9 cellular contexts compared by ENCODE assay signal in the genomic region with DNA sequence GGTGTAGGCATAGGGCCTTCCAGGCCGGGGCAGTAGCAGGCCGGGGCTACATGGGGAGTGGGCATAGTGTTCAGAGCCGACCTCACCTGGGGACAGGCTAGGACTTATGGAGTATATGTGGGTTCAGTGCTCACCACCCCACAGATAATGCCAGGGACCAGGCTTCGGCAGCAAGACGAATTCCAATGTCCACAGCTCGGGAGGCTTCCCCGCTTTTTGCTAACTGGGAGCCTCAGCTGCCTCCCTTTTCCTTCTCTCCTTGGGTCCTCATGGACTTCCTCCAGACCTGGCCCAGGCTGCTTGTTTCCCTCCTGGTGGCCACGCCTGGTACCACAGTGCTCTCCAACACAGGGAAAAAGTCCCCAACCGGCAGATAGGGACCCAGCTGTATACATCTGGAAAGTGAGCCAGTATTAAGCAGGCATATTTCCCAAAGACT. TPM values are rescaled to one million over a fixed set of nuclear protein-coding genes. Genes with fewer than 3 reads are reported as not detected.
DNase-seq lines count a peak whose midpoint lies in the region; ATAC-seq and TF ChIP-seq lines count a peak whose summit lies in the region.
"Had no signal": no experiment of that assay in that cellular context is flagged by ENCODE, and none has a peak within 500 bp of the region (broad histone marks: within the 10 kb centered on the region; RNA-seq: fewer than 3 reads in every experiment).

No MANE protein-coding gene starts in this region.

- DNase-seq in AG09319 (ENCODE audit: extremely low read depth, low read depth) (no peak), GM23338 (ENCODE audit: low spot score) (peak; percentile 84), UCSD-AML1 (lab: John Stamatoyannopoulos, UW; ENCODE audit: unreplicated experiment) (peak; percentile 29), kidney epithelial cell (ENCODE audit: low read depth) (no peak), NCI-H2196 treated with DMSO at 0.1 percent for 48 hours (lab: John Stamatoyannopoulos, UW; ENCODE audit: unreplicated experiment) (no peak), posterior cingulate gyrus (no peak), T-cell (no peak)
- DNase-seq: NCI-H446 treated with DMSO at 0.1 percent for 48 hours had no signal

- no peak overlapping the region for H3K4me3 ChIP-seq in GM23338
- H3K4me3 ChIP-seq in kidney epithelial cell (ENCODE audit: low read depth, low read length), result no peak overlapping the region

- no peaks in the 10 kb centered on the region for H3F3A ChIP-seq in GM23338 (replicated peaks; ENCODE audit: low read depth)

- no peak overlapping the region; the same call in 1 of the 2 replicates for H2AFZ ChIP-seq in GM23338

- no peaks in the 10 kb centered on the region for H3K4me1 ChIP-seq in GM23338 (ENCODE audit: insufficient read depth)

- ATAC-seq in GM23338 (peak; percentile 100), T-cell (replicated peaks in 1 of 4) (no peak), HG02884 (IDR thresholded peaks at IDR 0.05; ENCODE audit: unreplicated experiment) (no peak)

- H3K4me1 Mint-ChIP-seq in GM23338 (no peaks in the 10 kb centered on the region), T-cell (no peaks in the 10 kb centered on the region)

- H4K20me1 ChIP-seq in GM23338 (replicated peaks; ENCODE audit: insufficient read depth), result no peaks in the 10 kb centered on the region; the same call in 1 of the 2 replicates

- POLR2A ChIA-PET in T-cell (lab: Charles Lee), result no interaction called here

- no peak overlapping the region for H3K4me2 ChIP-seq in GM23338

- H3K27me3 ChIP-seq in GM23338 (ENCODE audit: insufficient read depth) (no peaks in the 10 kb centered on the region), kidney epithelial cell (ENCODE audit: control insufficient read depth, insufficient read depth, low read length) (peaks cover 2% of the 10 kb centered on the region)

- H3K79me2 ChIP-seq in GM23338 (replicated peaks; ENCODE audit: insufficient read depth), result no peaks in the 10 kb centered on the region

- H3K27me3 Mint-ChIP-seq in GM23338 (ENCODE audit: insufficient read depth, low read depth, poor library complexity) (peaks cover 8% of the 10 kb centered on the region), T-cell (peaks cover 1 to 4% of the 10 kb centered on the region in 2 donors)

- CTCF ChIA-PET in T-cell (lab: Charles Lee), result no interaction called here

- H3K27ac ChIP-seq in GM23338 (ENCODE audit: low read depth), result no peak overlapping the region

- H3K36me3 ChIP-seq in GM23338 (ENCODE audit: insufficient read depth) (no peaks in the 10 kb centered on the region), kidney epithelial cell (ENCODE audit: control insufficient read depth, insufficient read depth, low read length) (no peaks in the 10 kb centered on the region)

- no peaks in the 10 kb centered on the region for H3K9me3 Mint-ChIP-seq in GM23338
- no peaks in the 10 kb centered on the region for H3K9me3 Mint-ChIP-seq in T-cell

- H3K4me3 Mint-ChIP-seq in GM23338, result no peak overlapping the region
- no peak overlapping the region for H3K4me3 Mint-ChIP-seq in T-cell

- H3K27ac Mint-ChIP-seq in GM23338 (no peak overlapping the region), T-cell (no peak overlapping the region)

- TF ChIP-seq CTCF in AG09319 (IDR thresholded peaks at IDR 0.05; ENCODE audit: low read depth, low read length) (peak; percentile 9), GM23338 (conservative IDR thresholded peaks at IDR 0.05; ENCODE audit: low read depth in 2 of 2) (peak; percentile 61 to 66), kidney epithelial cell (IDR thresholded peaks at IDR 0.05; ENCODE audit: insufficient read depth, low read length, poor library complexity, severe bottlenecking) (peak; percentile 46)

- intact Hi-C loops in posterior cingulate gyrus (cut with DNase I), result no loop called here

- H3K36me3 Mint-ChIP-seq in GM23338 (ENCODE audit: low read depth) (no peaks in the 10 kb centered on the region), T-cell (no peaks in the 10 kb centered on the region)

- H3K9me2 ChIP-seq in GM23338 (ENCODE audit: insufficient read depth), result peaks cover 4% of the 10 kb centered on the region; the same call in 1 of the 2 replicates

TF ChIP-seq in GM23338, 12 proteins besides CTCF, POLR2A, EP300 and RAD21 (continues in another document):
- no peak for TF ChIP-seq ZNF331 (CRISPR knock-in tag; IDR thresholded peaks at IDR 0.05; ENCODE audit: low read depth)
- TF ChIP-seq, protein P1, sequence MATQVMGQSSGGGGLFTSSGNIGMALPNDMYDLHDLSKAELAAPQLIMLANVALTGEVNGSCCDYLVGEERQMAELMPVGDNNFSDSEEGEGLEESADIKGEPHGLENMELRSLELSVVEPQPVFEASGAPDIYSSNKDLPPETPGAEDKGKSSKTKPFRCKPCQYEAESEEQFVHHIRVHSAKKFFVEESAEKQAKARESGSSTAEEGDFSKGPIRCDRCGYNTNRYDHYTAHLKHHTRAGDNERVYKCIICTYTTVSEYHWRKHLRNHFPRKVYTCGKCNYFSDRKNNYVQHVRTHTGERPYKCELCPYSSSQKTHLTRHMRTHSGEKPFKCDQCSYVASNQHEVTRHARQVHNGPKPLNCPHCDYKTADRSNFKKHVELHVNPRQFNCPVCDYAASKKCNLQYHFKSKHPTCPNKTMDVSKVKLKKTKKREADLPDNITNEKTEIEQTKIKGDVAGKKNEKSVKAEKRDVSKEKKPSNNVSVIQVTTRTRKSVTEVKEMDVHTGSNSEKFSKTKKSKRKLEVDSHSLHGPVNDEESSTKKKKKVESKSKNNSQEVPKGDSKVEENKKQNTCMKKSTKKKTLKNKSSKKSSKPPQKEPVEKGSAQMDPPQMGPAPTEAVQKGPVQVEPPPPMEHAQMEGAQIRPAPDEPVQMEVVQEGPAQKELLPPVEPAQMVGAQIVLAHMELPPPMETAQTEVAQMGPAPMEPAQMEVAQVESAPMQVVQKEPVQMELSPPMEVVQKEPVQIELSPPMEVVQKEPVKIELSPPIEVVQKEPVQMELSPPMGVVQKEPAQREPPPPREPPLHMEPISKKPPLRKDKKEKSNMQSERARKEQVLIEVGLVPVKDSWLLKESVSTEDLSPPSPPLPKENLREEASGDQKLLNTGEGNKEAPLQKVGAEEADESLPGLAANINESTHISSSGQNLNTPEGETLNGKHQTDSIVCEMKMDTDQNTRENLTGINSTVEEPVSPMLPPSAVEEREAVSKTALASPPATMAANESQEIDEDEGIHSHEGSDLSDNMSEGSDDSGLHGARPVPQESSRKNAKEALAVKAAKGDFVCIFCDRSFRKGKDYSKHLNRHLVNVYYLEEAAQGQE (IDR thresholded peaks at IDR 0.05; ENCODE audit: unreplicated experiment), result no peak
- TF ChIP-seq ZNF114 (CRISPR knock-in tag; IDR thresholded peaks at IDR 0.05), result no peak
- TF ChIP-seq STAT1 (IDR thresholded peaks at IDR 0.05; ENCODE audit: unreplicated experiment), result no peak
- no peak for TF ChIP-seq NANOG (IDR thresholded peaks at IDR 0.05; ENCODE audit: borderline replicate concordance)
- TF ChIP-seq JUNB (IDR thresholded peaks at IDR 0.05; ENCODE audit: unreplicated experiment), result no peak
- TF ChIP-seq POLR2AphosphoS5 (IDR thresholded peaks at IDR 0.05; ENCODE audit: low read depth), result no peak
- TF ChIP-seq EZH2 (IDR thresholded peaks at IDR 0.05; ENCODE audit: low read depth, unreplicated experiment), result no peak
- TF ChIP-seq ETS1 (IDR thresholded peaks at IDR 0.05), result no peak

RNA-seq across cellular contexts. Expression of gene SLC46A1, which starts 20.1 kb away (rescaled TPM):
- total RNA-seq in GM23338 (2014; rRNA removed; shearing (Covaris generic)), result 12.5 and 12.7 TPM in 2 replicates
- 3.3 TPM in 2 replicates for polyA plus RNA-seq in GM23338 (2016; fragmentation: Nextera tagmentation; extraction: Ambion mirVana)
- total RNA-seq in kidney epithelial cell (5.2 and 6.2 TPM in 2 replicates), T-cell (1 to 10 TPM in 4 of 5 donors, under 1 TPM in 1; 0.93 to 2.7 (median 2.5) TPM)

RNA-seq across cellular contexts. Expression of gene SLC13A2, which starts 47.3 kb away (rescaled TPM):
- total RNA-seq in GM23338 (2014; rRNA removed; shearing (Covaris generic)), result not detected in 2 replicates
- not detected in 2 replicates for polyA plus RNA-seq in GM23338 (2016; fragmentation: Nextera tagmentation; extraction: Ambion mirVana)
- total RNA-seq in kidney epithelial cell, result not detected in 2 replicates
- total RNA-seq in T-cell, result not detected

RNA-seq across cellular contexts. Expression of gene SARM1, which starts 54.6 kb away (rescaled TPM):
- 10.4 and 15.3 TPM in 2 replicates for total RNA-seq in GM23338 (2014; rRNA removed; shearing (Covaris generic))
- polyA plus RNA-seq in GM23338 (2016; fragmentation: Nextera tagmentation; extraction: Ambion mirVana), result 0.89 and 1.4 TPM in 2 replicates
- total RNA-seq in kidney epithelial cell (10.1 and 12.0 TPM in 2 replicates), T-cell (10 to 100 TPM; 26.0 to 42.3 (median 37.9) TPM)

RNA-seq across cellular contexts. Expression of gene VTN, which starts 56.0 kb away (rescaled TPM):
- 0.35 TPM in 1 of 2 replicates, not detected in the other for total RNA-seq in GM23338 (2014; rRNA removed; shearing (Covaris generic))
- 0.16 and 0.17 TPM in 2 replicates for polyA plus RNA-seq in GM23338 (2016; fragmentation: Nextera tagmentation; extraction: Ambion mirVana)
- total RNA-seq in kidney epithelial cell (0.27 TPM in 1 of 2 replicates, not detected in the other), T-cell (1 to 10 TPM in 3 of 5 donors, under 1 TPM in 2; 0.50 to 1.9 (median 1.2) TPM)

Comparison
In these comparisons a context has a peak if more than half of its experiments do, and no peak if none do; other contexts are left out.
1. DNase-seq: peak in GM23338 (single experiment) and UCSD-AML1 (single experiment); none in AG09319 (single experiment), kidney epithelial cell (single experiment), NCI-H2196 treated with DMSO at 0.1 percent for 48 hours (single experiment), posterior cingulate gyrus (0 of 10) and T-cell (0 of 34).
2. CTCF ChIP-seq: peak in every context shown above with its lines; median percentile 64 in GM23338; 46 in kidney epithelial cell; 9 in AG09319.